ENCODE assay signal across 8 cellular contexts in the genomic region with DNA sequence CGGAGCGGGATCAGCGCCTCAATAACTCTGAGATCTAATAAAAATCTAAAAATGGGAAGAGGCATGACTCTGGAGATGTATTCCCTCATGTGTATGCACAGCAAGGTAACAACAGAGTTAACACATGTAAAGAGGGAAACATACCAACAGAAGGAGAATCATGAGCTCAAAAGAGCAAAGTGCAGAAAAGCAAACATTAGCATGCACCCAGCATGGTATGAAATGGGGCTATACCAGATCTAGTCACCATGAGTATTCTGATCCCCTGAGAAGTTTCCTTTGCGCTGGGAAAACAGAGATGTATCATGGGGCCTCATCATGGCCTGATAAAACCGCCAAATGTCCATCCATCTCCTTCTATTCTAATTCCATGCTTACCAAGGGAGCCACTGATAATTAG.
"Had no signal": no experiment of that assay in that cellular context is flagged by ENCODE, and none has a peak within 500 bp of the region (broad histone marks: within the 10 kb centered on the region; RNA-seq: fewer than 3 reads in every experiment).

No MANE protein-coding gene starts in this region.

- H3K4me2 ChIP-seq: KMS-11 had no signal

- H3K9ac ChIP-seq: KMS-11 had no signal

- H3K4me3 ChIP-seq: K562 had no signal

- DNase-seq: IMR-90, KBM-7, KG1 had no signal

- FAIRE-seq: HTR-8/SVneo, K562 had no signal

- H3K4me3 Mint-ChIP-seq: IgD-negative memory B cell had no signal

- H3K4me1 Mint-ChIP-seq: IgD-negative memory B cell had no signal

- H3K9me3 Mint-ChIP-seq: IgD-negative memory B cell had no signal

- H3K27ac ChIP-seq: HL-60, KMS-11 had no signal

- H3K27me3 Mint-ChIP-seq: IgD-negative memory B cell had no signal

- ATAC-seq: K562 had no signal

- H3K27ac Mint-ChIP-seq: IgD-negative memory B cell had no signal
